16 cellular contexts compared by ENCODE assay signal in the genomic region with DNA sequence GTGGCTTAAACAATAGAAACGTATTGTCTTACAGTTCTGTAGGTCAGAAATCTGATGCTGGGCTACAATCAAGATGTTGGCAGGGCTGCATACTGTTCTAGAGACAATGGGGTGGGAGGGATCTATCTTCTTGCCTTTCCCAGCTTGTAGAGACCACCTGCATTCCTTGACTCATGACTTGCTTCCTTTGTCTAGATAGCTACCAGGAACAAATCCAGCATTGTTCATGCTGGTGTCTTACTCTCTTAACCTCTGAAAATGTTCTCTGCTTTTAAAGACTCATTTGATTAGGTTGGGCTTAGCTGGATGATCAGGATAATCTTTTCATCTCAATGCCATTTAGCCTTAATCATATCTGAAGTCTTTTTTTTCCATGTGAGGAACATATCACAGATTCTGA.
"Had no signal": no experiment of that assay in that cellular context is flagged by ENCODE, and none has a peak within 500 bp of the region (broad histone marks: within the 10 kb centered on the region; RNA-seq: fewer than 3 reads in every experiment).

No MANE protein-coding gene starts in this region.

- H3K9me3 ChIP-seq: esophagus muscularis mucosa, gastrocnemius medialis, heart right ventricle, right atrium auricular region, tibial artery, vagina had no signal

- H3K27ac ChIP-seq: brain microvascular endothelial cell, esophagus muscularis mucosa, gastrocnemius medialis, heart right ventricle, right atrium auricular region, skin epidermis, tibial artery, vagina, WERI-Rb-1 had no signal

- H3K4me1 Mint-ChIP-seq: activated CD4-positive, alpha-beta T cell treated with anti-CD3 and anti-CD28 coated beads, Interleukin-2, amount 10 ng/mL, durations not matched to agents 24 days and 14 days; activated naive CD4-positive, alpha-beta T cell treated with anti-CD3 and anti-CD28 coated beads, Interleukin-2, amount 10 ng/mL, durations not matched to agents 7 days and 5 days; activated T-helper 17 cell treated with anti-CD3 and anti-CD28 coated beads, Interleukin-2, amount 50 U/mL, for 72 hours; naive thymus-derived CD4-positive, alpha-beta T cell had no signal

- H3K36me3 ChIP-seq: brain microvascular endothelial cell, esophagus muscularis mucosa, gastrocnemius medialis, heart right ventricle, right atrium auricular region, tibial artery, vagina, WERI-Rb-1 had no signal

- H3K27ac Mint-ChIP-seq: activated CD4-positive, alpha-beta T cell treated with anti-CD3 and anti-CD28 coated beads, Interleukin-2, amount 10 ng/mL, durations not matched to agents 24 days and 14 days; activated naive CD4-positive, alpha-beta T cell treated with anti-CD3 and anti-CD28 coated beads, Interleukin-2, amount 10 ng/mL, durations not matched to agents 7 days and 5 days; activated T-helper 17 cell treated with anti-CD3 and anti-CD28 coated beads, Interleukin-2, amount 50 U/mL, for 72 hours; naive thymus-derived CD4-positive, alpha-beta T cell had no signal

- H3K27me3 ChIP-seq: brain microvascular endothelial cell, esophagus muscularis mucosa, gastrocnemius medialis, heart right ventricle, right atrium auricular region, tibial artery, vagina had no signal

- H3K4me3 Mint-ChIP-seq: activated CD4-positive, alpha-beta T cell treated with anti-CD3 and anti-CD28 coated beads, Interleukin-2, amount 10 ng/mL, durations not matched to agents 24 days and 14 days; activated naive CD4-positive, alpha-beta T cell treated with anti-CD3 and anti-CD28 coated beads, Interleukin-2, amount 10 ng/mL, durations not matched to agents 7 days and 5 days; activated T-helper 17 cell treated with anti-CD3 and anti-CD28 coated beads, Interleukin-2, amount 50 U/mL, for 72 hours; naive thymus-derived CD4-positive, alpha-beta T cell had no signal

- ATAC-seq: gastrocnemius medialis; heart right ventricle; naive thymus-derived CD4-positive, alpha-beta T cell had no signal

- H3K36me3 Mint-ChIP-seq: activated naive CD4-positive, alpha-beta T cell treated with anti-CD3 and anti-CD28 coated beads, Interleukin-2, amount 10 ng/mL, durations not matched to agents 7 days and 5 days; naive thymus-derived CD4-positive, alpha-beta T cell had no signal

- H3K4me1 ChIP-seq: esophagus muscularis mucosa, gastrocnemius medialis, heart right ventricle, right atrium auricular region, tibial artery, vagina had no signal

- H3K27me3 Mint-ChIP-seq: activated CD4-positive, alpha-beta T cell treated with anti-CD3 and anti-CD28 coated beads, Interleukin-2, amount 10 ng/mL, durations not matched to agents 24 days and 14 days; activated naive CD4-positive, alpha-beta T cell treated with anti-CD3 and anti-CD28 coated beads, Interleukin-2, amount 10 ng/mL, durations not matched to agents 7 days and 5 days had no signal

- DNase-seq: activated CD4-positive, alpha-beta T cell treated with anti-CD3 and anti-CD28 coated beads, Interleukin-2, amount 10 ng/mL, durations not matched to agents 24 days and 14 days; activated naive CD4-positive, alpha-beta T cell treated with anti-CD3 and anti-CD28 coated beads, Interleukin-2, amount 10 ng/mL, durations not matched to agents 7 days and 5 days; brain microvascular endothelial cell; cerebellar nuclear complex; gastrocnemius medialis; heart right ventricle; naive thymus-derived CD4-positive, alpha-beta T cell; posterior cingulate gyrus; T-helper 1 cell; tibial artery; WERI-Rb-1 had no signal

- H3K9me3 Mint-ChIP-seq: activated CD4-positive, alpha-beta T cell treated with anti-CD3 and anti-CD28 coated beads, Interleukin-2, amount 10 ng/mL, durations not matched to agents 24 days and 14 days; activated naive CD4-positive, alpha-beta T cell treated with anti-CD3 and anti-CD28 coated beads, Interleukin-2, amount 10 ng/mL, durations not matched to agents 7 days and 5 days; activated T-helper 17 cell treated with anti-CD3 and anti-CD28 coated beads, Interleukin-2, amount 50 U/mL, for 72 hours had no signal

- H3K4me3 ChIP-seq: esophagus muscularis mucosa, gastrocnemius medialis, heart right ventricle, right atrium auricular region, skin epidermis, tibial artery, vagina had no signal
